1 cellular context compared by ENCODE assay signal in genomic region chr6:33204415-33205171, GRCh38.
A peak's percentile ranks its signal among the peaks of the same experiment; 100 is the strongest.
TF ChIP-seq lines count a peak whose summit lies in the region.

TSS of gene HSD17B8 (plus strand) at chr6:33204655. CDS start at chr6:33204669, 14 bp downstream.

TF ChIP-seq in K562, 482 proteins besides CTCF, POLR2A, EP300 and RAD21 (continued from another document and continues in another):
- TF ChIP-seq ZNF707 (CRISPR knock-in tag; conservative IDR thresholded peaks at IDR 0.05) (no peak), ZNF644 (tag; IDR thresholded peaks at IDR 0.05; ENCODE audit: low read depth) (no peak), ZZZ3 (IDR thresholded peaks at IDR 0.05) (no peak), ZKSCAN8 (CRISPR knock-in tag; IDR thresholded peaks at IDR 0.05) (no peak), PCBP1 (IDR thresholded peaks at IDR 0.05; ENCODE audit: low read depth, low read length, poor library complexity, severe bottlenecking) (peak; percentile 46), MYBL2 (IDR thresholded peaks at IDR 0.05; ENCODE audit: low read depth) (no peak), MYBL2 (CRISPR knock-in tag; IDR thresholded peaks at IDR 0.05; ENCODE audit: borderline replicate concordance) (no peak), C11orf30 (IDR thresholded peaks at IDR 0.05; ENCODE audit: low read depth) (peak; percentile 46), ELK1 (CRISPR knock-in tag; IDR thresholded peaks at IDR 0.05) (no peak), MLX (CRISPR knock-in tag; conservative IDR thresholded peaks at IDR 0.05) (0 out of 4 replicates have a peak, but pooled peaks have one; percentile 10 to 56), ETS1 (conservative IDR thresholded peaks at IDR 0.05; ENCODE audit: control insufficient read depth, low read depth, low read length) (0 out of 2 replicates have a peak, but pooled peaks have one; percentile 6), HNRNPK (IDR thresholded peaks at IDR 0.05; ENCODE audit: low read depth, low read length, poor library complexity, severe bottlenecking) (no peak), CHCHD3 (CRISPR knock-in tag; IDR thresholded peaks at IDR 0.05) (no peak), HDAC2 (IDR thresholded peaks at IDR 0.05) (no peak), FOXM1 (IDR thresholded peaks at IDR 0.05; ENCODE audit: low read depth) (no peak), FOXM1 (CRISPR knock-in tag; IDR thresholded peaks at IDR 0.05; ENCODE audit: low read depth) (no peak), ZNF263 (CRISPR knock-in tag; IDR thresholded peaks at IDR 0.05; ENCODE audit: borderline replicate concordance) (no peak), ILF3 (IDR thresholded peaks at IDR 0.05; ENCODE audit: borderline replicate concordance) (peak; percentile 42; the same call in 1 of the 2 replicates), CGGBP1 (CRISPR knock-in tag; IDR thresholded peaks at IDR 0.05) (0 out of 2 replicates have a peak, but pooled peaks have one; percentile 56), HLTF (IDR thresholded peaks at IDR 0.05) (no peak), MIER1 (IDR thresholded peaks at IDR 0.05; ENCODE audit: low read depth) (no peak), ZNF395 (CRISPR knock-in tag; IDR thresholded peaks at IDR 0.05) (no peak), PHF21A (IDR thresholded peaks at IDR 0.05; ENCODE audit: borderline replicate concordance, low read depth) (no peak), SMC3 (conservative IDR thresholded peaks at IDR 0.05; ENCODE audit: insufficient read depth, low read depth, low read length) (no peak), SIX5 (IDR thresholded peaks at IDR 0.05; ENCODE audit: borderline replicate concordance in 1 of 2, insufficient read depth in 1 of 2, low read depth in 1 of 2, low read length in 2 of 2) (no peak), ZNF699 (CRISPR knock-in tag; IDR thresholded peaks at IDR 0.05; ENCODE audit: insufficient replicate concordance) (no peak), IFI16 (CRISPR knock-in tag; IDR thresholded peaks at IDR 0.05) (no peak), ATF4 (CRISPR knock-in tag; IDR thresholded peaks at IDR 0.05) (no peak; the same call in 1 of the 2 replicates), ELF4 (CRISPR knock-in tag; IDR thresholded peaks at IDR 0.05) (no peak), ZNF589 (CRISPR knock-in tag; IDR thresholded peaks at IDR 0.05; ENCODE audit: low read depth) (no peak), SRSF3 (IDR thresholded peaks at IDR 0.05; ENCODE audit: insufficient read depth, low read length) (no peak), SREBF1 (IDR thresholded peaks at IDR 0.05; ENCODE audit: borderline replicate concordance, low read depth, low read length) (no peak), ZBTB8A (IDR thresholded peaks at IDR 0.05; ENCODE audit: partially characterized antibody) (no peak), SRF (CRISPR knock-in tag; IDR thresholded peaks at IDR 0.05) (no peak; a peak in 2 of 4 replicates), SLC30A9 (CRISPR knock-in tag; IDR thresholded peaks at IDR 0.05) (no peak), ZNF3 (CRISPR knock-in tag; IDR thresholded peaks at IDR 0.05) (no peak), FOS (IDR thresholded peaks at IDR 0.05; ENCODE audit: extremely low read depth, insufficient read length) (peak; percentile 80), CHD7 (IDR thresholded peaks at IDR 0.05; ENCODE audit: low read depth, low read length) (no peak), CEBPB (tag; IDR thresholded peaks at IDR 0.05) (no peak), LEF1 (IDR thresholded peaks at IDR 0.05) (no peak), RB1 (IDR thresholded peaks at IDR 0.05; ENCODE audit: low read depth) (peak; percentile 53; the same call in 1 of the 2 replicates), ZKSCAN1 (IDR thresholded peaks at IDR 0.05; ENCODE audit: low read depth, low read length) (no peak), GTF2B (IDR thresholded peaks at IDR 0.05; ENCODE audit: extremely low read depth, insufficient read length) (no peak), HBP1 (CRISPR knock-in tag; IDR thresholded peaks at IDR 0.05) (no peak), BMI1 (IDR thresholded peaks at IDR 0.05; ENCODE audit: low read length) (no peak), TCF3 (CRISPR knock-in tag; IDR thresholded peaks at IDR 0.05) (no peak)
